In the genomic region with DNA sequence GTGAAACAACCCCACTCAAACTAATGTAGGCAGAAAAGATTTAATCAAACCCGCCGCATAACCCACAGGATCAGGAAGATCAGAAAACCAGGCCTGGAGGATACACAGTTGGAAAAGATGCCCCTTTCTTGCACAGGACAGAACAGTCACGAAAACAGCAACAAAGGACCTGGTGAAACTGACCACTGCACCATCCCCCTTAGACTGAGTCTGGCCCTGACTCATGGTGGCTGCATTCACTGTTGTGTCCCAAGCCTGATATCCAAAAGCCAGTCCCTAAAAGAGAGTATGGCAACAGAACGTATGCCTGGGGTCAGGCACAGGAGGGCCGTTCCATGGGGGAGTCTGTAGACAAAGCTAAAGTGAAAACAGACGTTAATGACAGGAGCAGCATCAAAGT, we compare ENCODE assay signal across 22 cellular contexts.
"Had no signal": no experiment of that assay in that cellular context is flagged by ENCODE, and none has a peak within 500 bp of the region (broad histone marks: within the 10 kb centered on the region; RNA-seq: fewer than 3 reads in every experiment).

No MANE protein-coding gene starts in this region.

- H3K4me3 ChIP-seq: adrenal gland, MG63, SJSA1 had no signal

- H3K4me1 Mint-ChIP-seq: activated naive CD8-positive, alpha-beta T cell treated with anti-CD3 and anti-CD28 coated beads, Interleukin-2, amount 10 ng/mL, durations not matched to agents 7 days and 5 days; T-helper 17 cell had no signal

- ATAC-seq: activated CD8-positive, alpha-beta T cell treated with anti-CD3 and anti-CD28 coated beads, Interleukin-2, amount 10 ng/mL, durations not matched to agents 7 days and 5 days; T-helper 17 cell; WTC11 had no signal

- H3K4me1 ChIP-seq: adrenal gland, SJSA1 had no signal

- H3K4me3 Mint-ChIP-seq: activated CD8-positive, alpha-beta T cell treated with anti-CD3 and anti-CD28 coated beads, Interleukin-2, amount 10 ng/mL, durations not matched to agents 7 days and 5 days; activated naive CD8-positive, alpha-beta T cell treated with anti-CD3 and anti-CD28 coated beads, Interleukin-2, amount 10 ng/mL, durations not matched to agents 7 days and 5 days; T-helper 17 cell; WTC11 had no signal

- DNase-seq: activated CD4-positive, alpha-beta T cell treated with anti-CD3 and anti-CD28 coated beads for 48 hours; activated CD4-positive, alpha-beta T cell treated with anti-CD3 and anti-CD28 coated beads, Interleukin-2, amount 50 U/mL, for 4 hours; activated CD4-positive, CD25-positive, alpha-beta regulatory T cell treated with anti-CD3 and anti-CD28 coated beads, Interleukin-2, amount 50 U/mL, for 72 hours; activated CD8-positive, alpha-beta memory T cell treated with anti-CD3 and anti-CD28 coated beads, Interleukin-2, amount 50 U/mL, for 48 hours; activated CD8-positive, alpha-beta T cell treated with anti-CD3 and anti-CD28 coated beads, Interleukin-2, amount 10 ng/mL, durations not matched to agents 7 days and 5 days; activated naive CD4-positive, alpha-beta T cell treated with anti-CD3 and anti-CD28 coated beads, Interleukin-2, amount 50 U/mL, for 16 hours; activated naive CD8-positive, alpha-beta T cell treated with anti-CD3 and anti-CD28 coated beads, Interleukin-2, amount 10 ng/mL, durations not matched to agents 7 days and 5 days; activated T-cell treated with anti-CD3 and anti-CD28 coated beads, Interleukin-2, amount 50 U/mL, for 1 hour; adrenal gland; anterior cingulate cortex; MG63; MV-4-11; NCI-H1092 treated with DMSO at 0.1 percent for 48 hours; NCI-H1417 treated with DMSO at 0.1 percent for 48 hours; NCI-H1694; NCI-H2029 treated with DMSO at 0.1 percent for 48 hours; NCI-H510A treated with DMSO at 0.1 percent for 48 hours; SHP77; T-helper 17 cell; T-helper 9 cell had no signal

- H3K27me3 Mint-ChIP-seq: activated naive CD8-positive, alpha-beta T cell treated with anti-CD3 and anti-CD28 coated beads, Interleukin-2, amount 10 ng/mL, durations not matched to agents 7 days and 5 days; T-helper 17 cell had no signal

- H3K27me3 ChIP-seq: adrenal gland, MG63, SJSA1 had no signal

- H3K36me3 ChIP-seq: adrenal gland, MG63, SJSA1 had no signal

- H3K27ac Mint-ChIP-seq: activated CD8-positive, alpha-beta T cell treated with anti-CD3 and anti-CD28 coated beads, Interleukin-2, amount 10 ng/mL, durations not matched to agents 7 days and 5 days; activated naive CD8-positive, alpha-beta T cell treated with anti-CD3 and anti-CD28 coated beads, Interleukin-2, amount 10 ng/mL, durations not matched to agents 7 days and 5 days; T-helper 17 cell; WTC11 had no signal

- H3K36me3 Mint-ChIP-seq: activated naive CD8-positive, alpha-beta T cell treated with anti-CD3 and anti-CD28 coated beads, Interleukin-2, amount 10 ng/mL, durations not matched to agents 7 days and 5 days; WTC11 had no signal

- H3K9me3 ChIP-seq: adrenal gland, MG63, SJSA1 had no signal

- H3K27ac ChIP-seq: adrenal gland, SJSA1 had no signal
